1 cellular context compared by ENCODE assay signal in the genomic region with DNA sequence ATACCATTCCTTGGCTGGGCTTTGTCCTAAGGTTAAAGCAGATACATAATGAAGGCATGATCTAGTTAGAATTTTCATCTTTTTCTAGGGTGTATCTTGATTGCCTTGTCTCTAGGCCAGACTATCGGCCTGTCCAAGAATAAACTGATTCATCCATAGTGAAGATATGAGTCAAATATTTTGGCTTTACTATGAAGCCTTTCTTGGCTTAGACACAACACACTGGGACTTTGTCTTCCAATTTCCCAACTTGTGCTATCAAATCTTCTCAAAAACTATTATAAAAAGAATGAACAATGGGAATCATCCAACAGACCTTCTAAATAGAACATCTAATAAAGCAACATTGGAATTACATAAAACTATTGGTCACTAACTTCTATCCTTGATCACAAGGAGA.
TF ChIP-seq lines count a peak whose summit lies in the region.

No MANE protein-coding gene starts in this region.

TF ChIP-seq in SK-N-SH treated with all-trans-retinoic acid at 6 μM for 48 hours, 23 proteins besides CTCF, POLR2A, EP300 and RAD21 (continued from another document):
- TF ChIP-seq, protein P1, sequence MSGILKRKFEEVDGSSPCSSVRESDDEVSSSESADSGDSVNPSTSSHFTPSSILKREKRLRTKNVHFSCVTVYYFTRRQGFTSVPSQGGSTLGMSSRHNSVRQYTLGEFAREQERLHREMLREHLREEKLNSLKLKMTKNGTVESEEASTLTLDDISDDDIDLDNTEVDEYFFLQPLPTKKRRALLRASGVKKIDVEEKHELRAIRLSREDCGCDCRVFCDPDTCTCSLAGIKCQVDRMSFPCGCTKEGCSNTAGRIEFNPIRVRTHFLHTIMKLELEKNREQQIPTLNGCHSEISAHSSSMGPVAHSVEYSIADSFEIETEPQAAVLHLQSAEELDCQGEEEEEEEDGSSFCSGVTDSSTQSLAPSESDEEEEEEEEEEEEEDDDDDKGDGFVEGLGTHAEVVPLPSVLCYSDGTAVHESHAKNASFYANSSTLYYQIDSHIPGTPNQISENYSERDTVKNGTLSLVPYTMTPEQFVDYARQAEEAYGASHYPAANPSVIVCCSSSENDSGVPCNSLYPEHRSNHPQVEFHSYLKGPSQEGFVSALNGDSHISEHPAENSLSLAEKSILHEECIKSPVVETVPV (CRISPR knock-in tag; IDR thresholded peaks at IDR 0.05), result no peak
